In the genomic region with DNA sequence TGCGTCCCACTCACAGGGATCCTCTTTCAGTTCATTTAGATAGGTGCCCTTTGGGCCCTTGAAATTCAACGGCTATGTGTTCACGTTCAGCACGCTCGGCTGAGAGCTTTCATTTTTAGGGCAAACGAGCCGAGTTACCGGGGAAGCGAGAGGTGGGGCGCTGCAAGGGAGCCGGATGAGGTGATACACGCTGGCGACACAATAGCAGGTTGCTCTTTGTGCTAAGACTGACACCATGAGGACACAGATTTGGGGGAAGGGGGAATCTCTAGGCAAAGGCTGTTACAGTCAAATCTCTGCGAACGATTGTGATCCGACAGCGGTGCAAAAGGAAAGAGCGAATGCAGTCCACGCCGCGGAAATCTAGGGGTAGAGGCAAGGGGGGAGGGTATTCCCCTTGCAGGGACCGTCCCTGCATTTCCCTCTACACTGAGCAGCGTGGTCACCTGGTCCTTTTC, we compare ENCODE assay signal across 8 cellular contexts. TPM values are rescaled to one million over a fixed set of nuclear protein-coding genes. Genes with fewer than 3 reads are reported as not detected.
DNase-seq lines count a peak whose midpoint lies in the region; ATAC-seq and TF ChIP-seq lines count a peak whose summit lies in the region.

No MANE protein-coding gene starts in this region.

- no TSS peak for BruUV-seq in OCI-LY7 (replicated peaks; lab: Mats Ljungman, UMichigan)

- intact Hi-C loops in cardiac septum (cut with DNase I) (loop anchor here (2.0 to 5.0 kb wide), 3 partner anchors 45 to 690 kb away; partner anchors contain the start of gene ATAD1), OCI-LY7 (cut with micrococcal nuclease; ENCODE audit: unreplicated experiment) (loop anchor here (1.0 to 5.0 kb wide), 11 partner anchors 44 to 1136 kb away; partner anchors contain the start of genes ATAD1 and STAMBPL1)

- H3K27me3 ChIP-seq in cardiac muscle cell (no peaks in the 10 kb centered on the region), brain microvascular endothelial cell (replicated peaks) (no peaks in the 10 kb centered on the region), liver (ENCODE audit: control insufficient read depth in 4 of 4, insufficient read depth in 4 of 4, low read length in 3 of 4) (no peaks in the 10 kb centered on the region)

- DNase-seq in cardiac muscle cell (ENCODE audit: low read depth in 1 of 2, low spot score in 1 of 2) (no peak), cardiac septum (ENCODE audit: low spot score) (no peak), OCI-LY7 (ENCODE audit: low spot score) (no peak), brain microvascular endothelial cell (no peak), H4 (ENCODE audit: low spot score) (no peak)

- TF ChIP-seq CTCF in cardiac muscle cell (IDR thresholded peaks at IDR 0.05; ENCODE audit: low read depth, low read length) (no peak), OCI-LY7 (conservative IDR thresholded peaks at IDR 0.05; ENCODE audit: low read length) (peak; percentile 30), brain microvascular endothelial cell (IDR thresholded peaks at IDR 0.05; ENCODE audit: low read depth, low read length, missing control alignments) (no peak), liver (IDR thresholded peaks at IDR 0.05; ENCODE audit: low read depth, low read length, missing input control) (no peak)

- H3K4me1 ChIP-seq in cardiac muscle cell (ENCODE audit: low read depth) (peaks cover 3% of the 10 kb centered on the region), OCI-LY7 (ENCODE audit: insufficient read depth, low read length, poor library complexity, severe bottlenecking) (peaks cover 19% of the 10 kb centered on the region), liver (ENCODE audit: control insufficient read depth in 4 of 4, insufficient read depth in 4 of 4, low read length in 3 of 4) (peaks cover 0 to 20% (median 14%) of the 10 kb centered on the region in 4 donors)

- in situ Hi-C loops in brain microvascular endothelial cell (cut with HindIII; ENCODE audit: low pct_ligation_motif_present, low sequenced_read_pairs), result loop anchor here (25.0 kb wide), 2 partner anchors 525 to 700 kb away; no protein-coding TSS in a partner anchor

- H3K9me2 ChIP-seq in OCI-LY7 (ENCODE audit: insufficient read depth, low read length), result no peaks in the 10 kb centered on the region

- WGBS in liver, result under 1% methylated on average over 23 of the region's 23 CpGs

- peak; percentile 16 for ATAC-seq in HG02678 (IDR thresholded peaks at IDR 0.05; ENCODE audit: unreplicated experiment)

- CTCF ChIA-PET in OCI-LY7 (lab: Charles Lee; ENCODE audit: unreplicated experiment), result interaction anchor here (1.0 to 3.2 kb wide), 4 partner anchors 217 to 525 kb away, joined by 3 to 36 read pairs (median 10); no protein-coding TSS in a partner anchor

- peak overlapping the region; percentile 8 to 89 for H3K9ac ChIP-seq in liver (ENCODE audit: low read depth in 1 of 2, low read length in 2 of 2)

- H3K9me3 ChIP-seq in cardiac muscle cell (ENCODE audit: low read depth), result no peaks in the 10 kb centered on the region
- no peaks in the 10 kb centered on the region for H3K9me3 ChIP-seq in OCI-LY7 (ENCODE audit: low read length)
- no peaks in the 10 kb centered on the region for H3K9me3 ChIP-seq in liver (ENCODE audit: control insufficient read depth in 4 of 4, low read length in 3 of 4)

- peaks cover 33% of the 10 kb centered on the region for H4K20me1 ChIP-seq in OCI-LY7 (ENCODE audit: insufficient read depth, low read length)

- H3K4me2 ChIP-seq in OCI-LY7 (ENCODE audit: low read length), result peak overlapping the region; percentile 89

- POLR2A ChIA-PET in OCI-LY7 (lab: Charles Lee), result interaction anchor here (0.8 to 6.9 kb wide), 32 partner anchors 9 to 530 kb away, joined by 3 to 134 read pairs (median 4); partner anchors contain the start of gene ATAD1

- H3K4me3 ChIP-seq in cardiac muscle cell (peak overlapping the region; percentile 98), OCI-LY7 (ENCODE audit: low read depth, low read length, poor library complexity, severe bottlenecking) (peak overlapping the region; percentile 96), brain microvascular endothelial cell (ENCODE audit: low read depth, low read length) (peak overlapping the region; percentile 89), liver (ENCODE audit: low read depth in 1 of 3, low read length in 3 of 3) (peak overlapping the region; percentile 75 to 93 (median 91))

- H3K36me3 ChIP-seq in cardiac muscle cell, result no peaks in the 10 kb centered on the region
- H3K36me3 ChIP-seq in OCI-LY7 (ENCODE audit: insufficient read depth, low read length), result peaks cover 35% of the 10 kb centered on the region
- peaks cover 2% of the 10 kb centered on the region for H3K36me3 ChIP-seq in brain microvascular endothelial cell (replicated peaks)
- H3K36me3 ChIP-seq in liver (ENCODE audit: control insufficient read depth in 4 of 4, insufficient read depth in 3 of 4, low read depth in 1 of 4, low read length in 3 of 4), result no peaks in the 10 kb centered on the region

- peaks cover 62% of the 10 kb centered on the region for H3K79me2 ChIP-seq in OCI-LY7 (ENCODE audit: insufficient read depth, low read depth, low read length)

- peak overlapping the region; percentile 18; the same call in 1 of the 2 replicates for H2AFZ ChIP-seq in OCI-LY7 (ENCODE audit: low read length)

- H3K27ac ChIP-seq in cardiac muscle cell, result peak overlapping the region; percentile 96
- peak overlapping the region; percentile 94 for H3K27ac ChIP-seq in OCI-LY7 (ENCODE audit: low read depth, low read length, poor library complexity, severe bottlenecking)
- H3K27ac ChIP-seq in brain microvascular endothelial cell, result peak overlapping the region; percentile 95
- peak overlapping the region; percentile 92 to 99 for H3K27ac ChIP-seq in liver (ENCODE audit: low read depth in 1 of 2, low read length in 2 of 2)
- peak overlapping the region; percentile 88 for H3K27ac ChIP-seq in temporal lobe (ENCODE audit: low read depth, low read length)

- no peak for TF ChIP-seq RAD21 in liver (IDR thresholded peaks at IDR 0.05)

TF ChIP-seq in liver, 16 proteins besides CTCF, POLR2A, EP300 and RAD21:
- TF ChIP-seq SP1 (IDR thresholded peaks at IDR 0.05) (no peak), TAF1 (conservative IDR thresholded peaks at IDR 0.05) (no peak), YY1 (IDR thresholded peaks at IDR 0.05) (no peak), ATF3 (IDR thresholded peaks at IDR 0.05) (no peak), NR2F2 (IDR thresholded peaks at IDR 0.05) (no peak), RXRA (IDR thresholded peaks at IDR 0.05) (no peak), HNF4A (conservative IDR thresholded peaks at IDR 0.05) (no peak), EGR1 (IDR thresholded peaks at IDR 0.05; ENCODE audit: low read depth in 2 of 2) (no peak), FOXA1 (IDR thresholded peaks at IDR 0.05) (no peak)
- TF ChIP-seq, protein P1, sequence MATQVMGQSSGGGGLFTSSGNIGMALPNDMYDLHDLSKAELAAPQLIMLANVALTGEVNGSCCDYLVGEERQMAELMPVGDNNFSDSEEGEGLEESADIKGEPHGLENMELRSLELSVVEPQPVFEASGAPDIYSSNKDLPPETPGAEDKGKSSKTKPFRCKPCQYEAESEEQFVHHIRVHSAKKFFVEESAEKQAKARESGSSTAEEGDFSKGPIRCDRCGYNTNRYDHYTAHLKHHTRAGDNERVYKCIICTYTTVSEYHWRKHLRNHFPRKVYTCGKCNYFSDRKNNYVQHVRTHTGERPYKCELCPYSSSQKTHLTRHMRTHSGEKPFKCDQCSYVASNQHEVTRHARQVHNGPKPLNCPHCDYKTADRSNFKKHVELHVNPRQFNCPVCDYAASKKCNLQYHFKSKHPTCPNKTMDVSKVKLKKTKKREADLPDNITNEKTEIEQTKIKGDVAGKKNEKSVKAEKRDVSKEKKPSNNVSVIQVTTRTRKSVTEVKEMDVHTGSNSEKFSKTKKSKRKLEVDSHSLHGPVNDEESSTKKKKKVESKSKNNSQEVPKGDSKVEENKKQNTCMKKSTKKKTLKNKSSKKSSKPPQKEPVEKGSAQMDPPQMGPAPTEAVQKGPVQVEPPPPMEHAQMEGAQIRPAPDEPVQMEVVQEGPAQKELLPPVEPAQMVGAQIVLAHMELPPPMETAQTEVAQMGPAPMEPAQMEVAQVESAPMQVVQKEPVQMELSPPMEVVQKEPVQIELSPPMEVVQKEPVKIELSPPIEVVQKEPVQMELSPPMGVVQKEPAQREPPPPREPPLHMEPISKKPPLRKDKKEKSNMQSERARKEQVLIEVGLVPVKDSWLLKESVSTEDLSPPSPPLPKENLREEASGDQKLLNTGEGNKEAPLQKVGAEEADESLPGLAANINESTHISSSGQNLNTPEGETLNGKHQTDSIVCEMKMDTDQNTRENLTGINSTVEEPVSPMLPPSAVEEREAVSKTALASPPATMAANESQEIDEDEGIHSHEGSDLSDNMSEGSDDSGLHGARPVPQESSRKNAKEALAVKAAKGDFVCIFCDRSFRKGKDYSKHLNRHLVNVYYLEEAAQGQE (IDR thresholded peaks at IDR 0.05), result no peak
- TF ChIP-seq, protein P2, sequence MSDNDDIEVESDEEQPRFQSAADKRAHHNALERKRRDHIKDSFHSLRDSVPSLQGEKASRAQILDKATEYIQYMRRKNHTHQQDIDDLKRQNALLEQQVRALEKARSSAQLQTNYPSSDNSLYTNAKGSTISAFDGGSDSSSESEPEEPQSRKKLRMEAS (IDR thresholded peaks at IDR 0.05), result no peak
TF ChIP-seq in liver: peak in this region for 0.

RNA-seq across cellular contexts. Expression of gene KLLN, which starts 0.7 kb away (rescaled TPM):
- total RNA-seq in cardiac muscle cell (1.5 and 1.8 TPM in 2 replicates), cardiac septum (0.24 TPM), OCI-LY7 (2022) (5.1 and 5.5 TPM in 2 replicates), liver (under 1 TPM; 0.17 to 0.42 TPM), temporal lobe (0.49 TPM)
- polyA plus RNA-seq in cardiac muscle cell (0.69 and 0.77 TPM in 2 replicates), liver (under 1 TPM; 0.21 to 0.28 TPM)
- 2.4 and 3.8 TPM in 2 replicates for total RNA-seq in OCI-LY7 (2014; rRNA removed; shearing (Covaris generic))
- total RNA-seq in H4 (2014; rRNA removed; shearing (Covaris generic)), result not detected in 2 replicates

RNA-seq across cellular contexts. Expression of gene PTEN, which starts 0.8 kb away (rescaled TPM):
- total RNA-seq in cardiac muscle cell (33.8 and 66.1 TPM in 2 replicates), cardiac septum (59.5 TPM), OCI-LY7 (2022) (173 and 176 TPM in 2 replicates), liver (10 to 100 TPM; 55.0 to 76.6 TPM), temporal lobe (147 TPM)
- polyA plus RNA-seq in cardiac muscle cell (30.4 and 34.1 TPM in 2 replicates), liver (10 to 100 TPM; 11.5 to 20.1 TPM)
- 113 and 135 TPM in 2 replicates for total RNA-seq in OCI-LY7 (2014; rRNA removed; shearing (Covaris generic))
- not detected in 2 replicates for total RNA-seq in H4 (2014; rRNA removed; shearing (Covaris generic))

RNA-seq across cellular contexts. Expression of gene ATAD1, which starts 44.6 kb away (rescaled TPM):
- total RNA-seq in cardiac muscle cell (41.6 and 47.4 TPM in 2 replicates), cardiac septum (92.0 TPM), OCI-LY7 (2022) (44.7 and 47.7 TPM in 2 replicates), liver (10 to 100 TPM; 12.6 to 33.4 TPM), temporal lobe (59.0 TPM)
- polyA plus RNA-seq in cardiac muscle cell (82.5 and 103 TPM in 2 replicates), liver (10 to 100 TPM; 12.8 to 13.3 TPM)
- total RNA-seq in OCI-LY7 (2014; rRNA removed; shearing (Covaris generic)), result 17.7 and 19.6 TPM in 2 replicates
- 0.81 TPM in 1 of 2 replicates, not detected in the other for total RNA-seq in H4 (2014; rRNA removed; shearing (Covaris generic))

Comparison
In these comparisons a context has a peak if more than half of its experiments do, and no peak if none do; other contexts are left out.
1. RNA of gene PTEN, which starts 0.8 kb away (total RNA-seq): 113 to 176 TPM in OCI-LY7, 147 TPM in temporal lobe (single experiment), 55.0 to 76.6 TPM in liver, 33.8 to 66.1 TPM in cardiac muscle cell and 59.5 TPM in cardiac septum (single experiment); not detected in H4; every median in the first group is over 10 times any median in the second.
2. Peak in every context shown above with its lines, with median percentiles within 50 percentile points of each other: H3K27ac ChIP-seq and H3K4me3 ChIP-seq.